Comparison of ENCODE assay signal across 19 cellular contexts in genomic region chr11:8802263-8802662, GRCh38.
DNase-seq lines count a peak whose midpoint lies in the region; ATAC-seq and TF ChIP-seq lines count a peak whose summit lies in the region.
"Had no signal": no experiment of that assay in that cellular context is flagged by ENCODE, and none has a peak within 500 bp of the region (broad histone marks: within the 10 kb centered on the region; RNA-seq: fewer than 3 reads in every experiment).

No MANE protein-coding gene starts in this region.

- no peak overlapping the region for H3K4me3 ChIP-seq in left ventricle myocardium inferior
- no peak overlapping the region for H3K4me3 ChIP-seq in esophagus squamous epithelium
- no peak overlapping the region for H3K4me3 ChIP-seq in sigmoid colon
- H3K4me3 ChIP-seq in upper lobe of right lung = no peak overlapping the region
- H3K4me3 ChIP-seq: K562 had no signal

- H3K27ac ChIP-seq in left ventricle myocardium inferior (replicated peaks) = peak overlapping the region; percentile 59
- H3K27ac ChIP-seq in esophagus squamous epithelium = peak overlapping the region; percentile 3 to 95 (median 56)
- peak overlapping the region; percentile 91 to 97 (median 96) for H3K27ac ChIP-seq in sigmoid colon
- peak overlapping the region; percentile 39 for H3K27ac ChIP-seq in upper lobe of right lung

- TF ChIP-seq CTCF in left ventricle myocardium inferior (IDR thresholded peaks at IDR 0.05; ENCODE audit: borderline replicate concordance) (no peak), esophagus squamous epithelium (IDR thresholded peaks at IDR 0.05) (no peak), sigmoid colon (IDR thresholded peaks at IDR 0.05) (no peak), upper lobe of right lung (IDR thresholded peaks at IDR 0.05) (no peak), endothelial cell (IDR thresholded peaks at IDR 0.05; ENCODE audit: unreplicated experiment) (no peak)

- no peak overlapping the region for H3K4me3 Mint-ChIP-seq in endothelial cell (ENCODE audit: unreplicated experiment)
- H3K4me3 Mint-ChIP-seq: CD4-positive, alpha-beta T cell had no signal

- intact Hi-C loops in left ventricle myocardium inferior (cut with micrococcal nuclease) (no loop called here), Right ventricle myocardium inferior (cut with DNase I) (loop anchor here (10.0 kb wide), 1 partner anchor 47 kb away; no protein-coding TSS in a partner anchor), esophagus squamous epithelium (cut with DNase I) (no loop called here), sigmoid colon (cut with DNase I) (no loop called here), upper lobe of right lung (cut with DNase I) (no loop called here)

- in situ Hi-C loops in G401 (cut with HindIII; ENCODE audit: low sequenced_read_pairs) = no loop called here

- H3K27ac Mint-ChIP-seq in endothelial cell (ENCODE audit: unreplicated experiment) = no peak overlapping the region
- H3K27ac Mint-ChIP-seq: CD4-positive, alpha-beta T cell had no signal

- H3K9me3 ChIP-seq in left ventricle myocardium inferior (replicated peaks) = no peaks in the 10 kb centered on the region
- H3K9me3 ChIP-seq in esophagus squamous epithelium = no peaks in the 10 kb centered on the region
- no peaks in the 10 kb centered on the region for H3K9me3 ChIP-seq in sigmoid colon
- H3K9me3 ChIP-seq in upper lobe of right lung = no peaks in the 10 kb centered on the region
- H3K9me3 ChIP-seq: BE2C had no signal

- 59% methylated on average over 3 to 4 of the region's 4 CpGs for WGBS in esophagus squamous epithelium, 2 donors
- WGBS in sigmoid colon, 2 donors = 78 to 83% methylated on average over 4 of the region's 4 CpGs

- DNase-seq in left ventricle myocardium inferior (no peak), Right ventricle myocardium inferior (ENCODE audit: missing footprints) (no peak), esophagus squamous epithelium (lab: John Stamatoyannopoulos, UW) (no peak), sigmoid colon (no peak), upper lobe of right lung (no peak), DMS79 (lab: John Stamatoyannopoulos, UW) (no peak), G401 (ENCODE audit: low spot score) (no peak), endothelial cell (ENCODE audit: low spot score) (no peak)
- DNase-seq: BE2C; CD4-positive, alpha-beta T cell; DMS153; GOT3; NCI-H1417 treated with DMSO at 0.1 percent for 48 hours; NCI-H187 treated with DMSO at 0.1 percent for 48 hours; NCI-H226; NCI-H524 had no signal

- H3K4me1 ChIP-seq in left ventricle myocardium inferior = peaks cover 90% of the 10 kb centered on the region
- peaks cover 4 to 72% (median 25%) of the 10 kb centered on the region in 3 donors for H3K4me1 ChIP-seq in esophagus squamous epithelium
- H3K4me1 ChIP-seq in sigmoid colon = peaks cover 0 to 95% (median 94%) of the 10 kb centered on the region in 4 donors
- H3K4me1 ChIP-seq in upper lobe of right lung = peaks cover 54% of the 10 kb centered on the region
- H3K4me1 ChIP-seq: BE2C had no signal

- no peak for TF ChIP-seq EP300 in sigmoid colon (IDR thresholded peaks at IDR 0.05)

- H3K27me3 ChIP-seq in left ventricle myocardium inferior (ENCODE audit: low read depth) (no peaks in the 10 kb centered on the region), esophagus squamous epithelium (no peaks in the 10 kb centered on the region), sigmoid colon (no peaks in the 10 kb centered on the region), upper lobe of right lung (no peaks in the 10 kb centered on the region)
- H3K27me3 ChIP-seq: BE2C had no signal

- H3K27me3 Mint-ChIP-seq in endothelial cell (ENCODE audit: unreplicated experiment) = peaks cover 3% of the 10 kb centered on the region
- H3K27me3 Mint-ChIP-seq: CD4-positive, alpha-beta T cell had no signal

- TF ChIP-seq POLR2A in esophagus squamous epithelium (IDR thresholded peaks at IDR 0.05) (no peak), sigmoid colon (IDR thresholded peaks at IDR 0.05) (no peak)

- ATAC-seq in Right ventricle myocardium inferior (no peak), upper lobe of right lung (peak; percentile 49)
- ATAC-seq: HCT116, K562, Panc1 had no signal

- H3K36me3 ChIP-seq in left ventricle myocardium inferior (peaks cover 4% of the 10 kb centered on the region), esophagus squamous epithelium (peaks cover 0 to 12% (median 0%) of the 10 kb centered on the region in 3 donors), sigmoid colon (peaks cover 0 to 10% (median 0%) of the 10 kb centered on the region in 4 donors), upper lobe of right lung (no peaks in the 10 kb centered on the region)
- H3K36me3 ChIP-seq: BE2C had no signal

- no peaks in the 10 kb centered on the region for H3K9me3 Mint-ChIP-seq in endothelial cell (ENCODE audit: unreplicated experiment)
- H3K9me3 Mint-ChIP-seq: CD4-positive, alpha-beta T cell had no signal

- peaks cover 23% of the 10 kb centered on the region for H3K4me1 Mint-ChIP-seq in endothelial cell (ENCODE audit: unreplicated experiment)

- peaks cover 18% of the 10 kb centered on the region for H3K36me3 Mint-ChIP-seq in endothelial cell (ENCODE audit: low read depth, unreplicated experiment)

Comparison
In these comparisons a context has a peak if more than half of its experiments do, and no peak if none do; other contexts are left out.
1. H3K27ac ChIP-seq: peak in every context shown above with its lines; median percentile 96 in sigmoid colon; 59 in left ventricle myocardium inferior; 56 in esophagus squamous epithelium; 39 in upper lobe of right lung.